24 cellular contexts compared by ENCODE assay signal in genomic region chr15:59333401-59334062, GRCh38. TPM values are rescaled to one million over a fixed set of nuclear protein-coding genes. Genes with fewer than 3 reads are reported as not detected.
A peak's percentile ranks its signal among the peaks of the same experiment; 100 is the strongest.
DNase-seq lines count a peak whose midpoint lies in the region; ATAC-seq and TF ChIP-seq lines count a peak whose summit lies in the region.
"Had no signal": no experiment of that assay in that cellular context is flagged by ENCODE, and none has a peak within 500 bp of the region (broad histone marks: within the 10 kb centered on the region; RNA-seq: fewer than 3 reads in every experiment).

No MANE protein-coding gene starts in this region.

- intact Hi-C loops in activated B cell treated with CpG ODN at 0.5 μM for 24 hours (cut with micrococcal nuclease) (no loop called here), mucosa of descending colon (cut with DNase I, micrococcal nuclease) (no loop called here), prostate gland (cut with DNase I) (no loop called here)
- intact Hi-C loops in activated CD8-positive, alpha-beta T cell treated with anti-CD3 and anti-CD28 coated beads for 36 hours (cut with micrococcal nuclease) = no loop called here

- H3K27ac ChIP-seq in DOHH2 (ENCODE audit: low read depth, low read length) = no peak overlapping the region
- no peak overlapping the region for H3K27ac ChIP-seq in prostate gland
- H3K27ac ChIP-seq: brain microvascular endothelial cell, esophagus squamous epithelium, spleen had no signal

- H3K4me2 ChIP-seq in DOHH2 (ENCODE audit: low read length) = peak overlapping the region; percentile 70
- H3K4me2 ChIP-seq: GM23338 had no signal

- H3K36me3 Mint-ChIP-seq in activated B cell treated with CpG ODN at 0.5 μM for 24 hours (ENCODE audit: low read depth) = no peaks in the 10 kb centered on the region
- no peaks in the 10 kb centered on the region for H3K36me3 Mint-ChIP-seq in activated CD8-positive, alpha-beta T cell treated with anti-CD3 and anti-CD28 coated beads for 36 hours (ENCODE audit: low read depth)
- H3K36me3 Mint-ChIP-seq: natural killer cell had no signal

- H3K27me3 Mint-ChIP-seq in activated B cell treated with CpG ODN at 0.5 μM for 24 hours = no peaks in the 10 kb centered on the region
- peaks cover 6% of the 10 kb centered on the region for H3K27me3 Mint-ChIP-seq in activated CD8-positive, alpha-beta T cell treated with anti-CD3 and anti-CD28 coated beads for 36 hours

- no peak for TF ChIP-seq CTCF in DOHH2 (IDR thresholded peaks at IDR 0.05; ENCODE audit: low read depth, low read length, poor library complexity, severe bottlenecking)
- no peak for TF ChIP-seq CTCF in LNCaP clone FGC (IDR thresholded peaks at IDR 0.05; ENCODE audit: control insufficient read depth, extremely low read depth, insufficient read depth)
- TF ChIP-seq CTCF in activated B cell treated with CpG ODN at 0.5 μM for 24 hours (IDR thresholded peaks at IDR 0.05) = no peak
- TF ChIP-seq CTCF in mucosa of descending colon (IDR thresholded peaks at IDR 0.05) = no peak
- no peak for TF ChIP-seq CTCF in activated CD8-positive, alpha-beta T cell treated with anti-CD3 and anti-CD28 coated beads for 36 hours (IDR thresholded peaks at IDR 0.05)
- no peak for TF ChIP-seq CTCF in prostate gland (IDR thresholded peaks at IDR 0.05)

- no peaks in the 10 kb centered on the region for H3K27me3 ChIP-seq in DOHH2 (ENCODE audit: control insufficient read depth, low read length)
- H3K27me3 ChIP-seq in prostate gland (replicated peaks; ENCODE audit: insufficient read depth) = no peaks in the 10 kb centered on the region
- H3K27me3 ChIP-seq: brain microvascular endothelial cell, esophagus squamous epithelium, spleen, transverse colon had no signal

- POLR2A ChIA-PET in activated B cell treated with CpG ODN at 0.5 μM for 24 hours (lab: Charles Lee) = interaction anchor here (1.4 kb wide), 1 partner anchor 15 kb away, joined by 4 read pairs; no protein-coding TSS in a partner anchor
- POLR2A ChIA-PET in activated CD8-positive, alpha-beta T cell treated with anti-CD3 and anti-CD28 coated beads for 36 hours (lab: Charles Lee) = no interaction called here

- H4K20me1 ChIP-seq in DOHH2 (ENCODE audit: control insufficient read depth, insufficient read depth, low read depth, low read length) = no peaks in the 10 kb centered on the region

- H3K79me2 ChIP-seq in DOHH2 (ENCODE audit: control insufficient read depth, low read length) = peaks cover 83% of the 10 kb centered on the region

- peak overlapping the region; percentile 14 for H3K27ac Mint-ChIP-seq in activated B cell treated with CpG ODN at 0.5 μM for 24 hours
- H3K27ac Mint-ChIP-seq in activated CD8-positive, alpha-beta T cell treated with anti-CD3 and anti-CD28 coated beads for 36 hours = no peak overlapping the region
- H3K27ac Mint-ChIP-seq: GM23338; T-helper 2 cell treated with Interferon-gamma antibody and Interleukin-4, amounts not matched to agents 5 μg/mL and 100 μg/mL, for 36 hours had no signal

- no peak overlapping the region for H3K4me3 Mint-ChIP-seq in activated B cell treated with CpG ODN at 0.5 μM for 24 hours
- H3K4me3 Mint-ChIP-seq in activated CD8-positive, alpha-beta T cell treated with anti-CD3 and anti-CD28 coated beads for 36 hours = no peak overlapping the region
- H3K4me3 Mint-ChIP-seq: GM23338; natural killer cell; T-helper 2 cell treated with Interferon-gamma antibody and Interleukin-4, amounts not matched to agents 5 μg/mL and 100 μg/mL, for 36 hours had no signal

- CTCF ChIA-PET in activated B cell treated with CpG ODN at 0.5 μM for 24 hours (lab: Charles Lee) = no interaction called here
- CTCF ChIA-PET in activated CD8-positive, alpha-beta T cell treated with anti-CD3 and anti-CD28 coated beads for 36 hours (lab: Charles Lee) = interaction anchor here (1.0 to 1.1 kb wide), 2 partner anchors 11 to 39 kb away, joined by 3 read pairs; no protein-coding TSS in a partner anchor

- no peak for TF ChIP-seq POLR2A in prostate gland (IDR thresholded peaks at IDR 0.05)

- H3K4me1 Mint-ChIP-seq in activated B cell treated with CpG ODN at 0.5 μM for 24 hours = peaks cover 68% of the 10 kb centered on the region
- peaks cover 3% of the 10 kb centered on the region for H3K4me1 Mint-ChIP-seq in activated CD8-positive, alpha-beta T cell treated with anti-CD3 and anti-CD28 coated beads for 36 hours (ENCODE audit: low read depth)

- ATAC-seq in activated B cell treated with CpG ODN at 0.5 μM for 24 hours (ENCODE audit: low read depth) = no peak
- peak; percentile 45 for ATAC-seq in mucosa of descending colon
- ATAC-seq in activated CD8-positive, alpha-beta T cell treated with anti-CD3 and anti-CD28 coated beads for 36 hours = no peak
- no peak for ATAC-seq in HG02610 (IDR thresholded peaks at IDR 0.05; ENCODE audit: unreplicated experiment)
- ATAC-seq: K562; natural killer cell; stimulated activated naive CD8-positive, alpha-beta T cell treated with anti-CD3 and anti-CD28 coated beads, Interleukin-15, Interleukin-2, amounts not matched to agents 100 U/mL and 50 U/mL, for 24 hours had no signal

- no peaks in the 10 kb centered on the region for H3K9me2 ChIP-seq in DOHH2 (replicated peaks; ENCODE audit: control insufficient read depth, low read length)

- DNase-seq in LNCaP clone FGC (ENCODE audit: low read depth) (peak; percentile 59), activated B cell treated with CpG ODN at 0.5 μM for 24 hours (no peak), mucosa of descending colon (no peak), prostate gland (ENCODE audit: low spot score) (no peak)
- no peak for DNase-seq in activated CD8-positive, alpha-beta T cell treated with anti-CD3 and anti-CD28 coated beads for 36 hours
- no peak for DNase-seq in activated effector memory CD4-positive, alpha-beta T cell treated with Interleukin-2 at 50 U/mL for 16 hours
- DNase-seq: activated CD4-positive, alpha-beta T cell treated with anti-CD3 and anti-CD28 coated beads, Interleukin-2, amount 50 U/mL, for 4 hours; activated CD8-positive, alpha-beta memory T cell treated with anti-CD3 and anti-CD28 coated beads, Interleukin-2, amount 50 U/mL, for 48 hours; brain microvascular endothelial cell; EL; esophagus squamous epithelium; natural killer cell; NCI-H1105; NCI-H524; retina; spleen; stimulated activated CD4-positive, alpha-beta T cell treated with anti-CD3 and anti-CD28 coated beads, Interleukin-4, amount 100 ng/mL, for 1 hour; stimulated activated naive CD8-positive, alpha-beta T cell treated with anti-CD3 and anti-CD28 coated beads, Interleukin-15, Interleukin-2, amounts not matched to agents 100 U/mL and 50 U/mL, for 24 hours; transverse colon had no signal

- H3K4me3 ChIP-seq in DOHH2 (ENCODE audit: low read length) (no peak overlapping the region), LNCaP clone FGC (ENCODE audit: low read depth, low read length) (no peak overlapping the region), mucosa of descending colon (no peak overlapping the region), prostate gland (no peak overlapping the region)
- H3K4me3 ChIP-seq: esophagus squamous epithelium, GM23338, K562, spleen, transverse colon had no signal

- H3K4me1 ChIP-seq in DOHH2 (ENCODE audit: control insufficient read depth, low read length) (peaks cover 75% of the 10 kb centered on the region), mucosa of descending colon (ENCODE audit: low read depth) (peaks cover 37% of the 10 kb centered on the region), prostate gland (replicated peaks) (no peaks in the 10 kb centered on the region)

- H3F3A ChIP-seq in DOHH2 (ENCODE audit: control insufficient read depth, insufficient read depth) = 0 out of 2 replicates have a peak, but pooled peaks cover 3% of the 10 kb centered on the region

- H3K9me3 ChIP-seq in DOHH2 (ENCODE audit: control insufficient read depth, insufficient read depth, low read length) (no peaks in the 10 kb centered on the region), mucosa of descending colon (no peaks in the 10 kb centered on the region), prostate gland (no peaks in the 10 kb centered on the region)
- H3K9me3 ChIP-seq: esophagus squamous epithelium, transverse colon had no signal

- H3K36me3 ChIP-seq in DOHH2 (ENCODE audit: control insufficient read depth, low read length) (no peaks in the 10 kb centered on the region), mucosa of descending colon (ENCODE audit: low read depth) (no peaks in the 10 kb centered on the region), prostate gland (no peaks in the 10 kb centered on the region)
- H3K36me3 ChIP-seq: brain microvascular endothelial cell, esophagus squamous epithelium, spleen, transverse colon had no signal

- WGBS in prostate gland = 83% methylated on average over 5 of the region's 5 CpGs

- H3K9me3 Mint-ChIP-seq in activated B cell treated with CpG ODN at 0.5 μM for 24 hours = no peaks in the 10 kb centered on the region
- no peaks in the 10 kb centered on the region for H3K9me3 Mint-ChIP-seq in activated CD8-positive, alpha-beta T cell treated with anti-CD3 and anti-CD28 coated beads for 36 hours
- H3K9me3 Mint-ChIP-seq: natural killer cell; T-helper 2 cell treated with Interferon-gamma antibody and Interleukin-4, amounts not matched to agents 5 μg/mL and 100 μg/mL, for 36 hours had no signal

RNA-seq across cellular contexts. Expression of gene MYO1E, which starts 39.1 kb away (rescaled TPM):
- total RNA-seq in activated B cell treated with CpG ODN at 0.5 μM for 24 hours = 185 and 186 TPM in 2 replicates
- total RNA-seq in mucosa of descending colon = 100 to 1,000 TPM; 189 to 325 (median 283) TPM
- total RNA-seq in activated CD8-positive, alpha-beta T cell treated with anti-CD3 and anti-CD28 coated beads for 36 hours = 10 to 100 TPM; 20.3 to 22.7 TPM
- 10 to 100 TPM; 66.3 to 92.0 TPM for total RNA-seq in prostate gland
